In genomic region chr7:157357129-157358040, GRCh38 we compare ENCODE assay signal across 1 cellular context.
TF ChIP-seq lines count a peak whose summit lies in the region.

No MANE protein-coding gene starts in this region.

TF ChIP-seq in HepG2, 621 proteins besides CTCF, POLR2A, EP300 and RAD21 (continued from another document):
- no peak for TF ChIP-seq RERE (CRISPR knock-in tag; IDR thresholded peaks at IDR 0.05; ENCODE audit: low read depth)
- no peak for TF ChIP-seq GTF3A (CRISPR knock-in tag; conservative IDR thresholded peaks at IDR 0.05)
- TF ChIP-seq CREB3 (CRISPR knock-in tag; IDR thresholded peaks at IDR 0.05), result no peak
- TF ChIP-seq ZNF615 (CRISPR knock-in tag; IDR thresholded peaks at IDR 0.05; ENCODE audit: borderline replicate concordance), result no peak
TF ChIP-seq in HepG2: peak in this region for 0.
